ENCODE assay signal across 24 cellular contexts in the genomic region with DNA sequence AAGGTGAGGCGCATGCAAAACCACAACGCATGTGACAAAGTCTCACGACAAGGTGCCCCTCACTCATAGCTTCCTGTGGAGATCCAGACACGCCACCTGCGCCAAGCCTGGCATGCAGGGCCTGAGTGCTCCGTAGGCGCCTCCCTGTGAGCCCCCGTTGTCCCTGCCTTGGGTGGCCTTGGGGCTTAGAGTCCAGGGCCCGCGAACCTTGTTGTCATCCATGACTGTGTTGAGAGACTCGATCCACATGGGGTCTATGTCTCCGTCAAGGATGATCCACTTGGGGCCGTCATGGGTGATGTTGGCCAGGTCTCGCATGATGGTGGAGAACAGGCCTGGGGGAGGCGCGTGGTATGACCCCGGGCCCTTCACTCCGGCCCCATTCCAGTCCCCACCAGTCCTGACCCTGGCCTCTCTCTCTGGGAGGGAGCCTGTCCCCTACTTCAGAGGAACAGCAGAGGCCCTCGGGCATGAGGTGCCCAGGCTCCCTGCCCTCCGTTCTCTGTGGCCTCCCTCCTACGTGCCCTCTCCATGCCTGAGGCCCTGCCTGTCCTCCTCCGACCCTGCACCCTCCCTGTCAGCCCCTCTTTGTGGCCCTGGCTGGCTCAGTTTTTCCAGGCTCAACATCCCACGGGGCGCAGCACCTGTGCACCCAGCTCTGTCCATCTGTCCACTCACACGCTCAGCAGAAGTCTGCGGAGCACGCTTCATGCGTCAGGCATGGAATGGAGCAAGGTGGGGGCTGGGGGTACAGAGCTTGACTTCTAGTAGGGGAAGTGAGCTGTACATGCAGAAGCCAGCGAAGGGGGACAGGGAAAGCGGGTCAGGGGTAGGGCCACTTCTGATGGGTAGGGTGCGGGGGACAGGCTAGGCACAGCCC.
"Had no signal": no experiment of that assay in that cellular context is flagged by ENCODE, and none has a peak within 500 bp of the region (broad histone marks: within the 10 kb centered on the region; RNA-seq: fewer than 3 reads in every experiment).

No MANE protein-coding gene starts in this region.

- DNase-seq: activated CD4-positive, alpha-beta memory T cell treated with anti-CD3 and anti-CD28 coated beads for 36 hours; activated CD4-positive, alpha-beta T cell treated with anti-CD3 and anti-CD28 coated beads, Interleukin-2, amount 10 ng/mL, durations not matched to agents 7 days and 5 days; activated CD4-positive, CD25-positive, alpha-beta regulatory T cell; activated CD8-positive, alpha-beta memory T cell treated with anti-CD3 and anti-CD28 coated beads for 24 hours; activated effector memory CD4-positive, alpha-beta T cell treated with anti-CD3 and anti-CD28 coated beads, Interleukin-2, amount 50 U/mL, for 16 hours; activated naive CD4-positive, alpha-beta T cell treated with Interleukin-2 at 50 U/mL for 16 hours; activated naive CD8-positive, alpha-beta T cell treated with anti-CD3 and anti-CD28 coated beads, Interleukin-2, amount 50 U/mL, for 24 hours; activated T-cell treated with anti-CD3 and anti-CD28 coated beads, Interleukin-2, amount 50 U/mL, for 4 hours; amniotic stem cell; brain microvascular endothelial cell; Karpas-422; NCI-H1105 treated with DMSO at 0.1 percent for 48 hours; NCI-H1436 treated with DMSO at 0.1 percent for 48 hours; NCI-H187; NCI-H2081; NCI-H510A treated with DMSO at 0.1 percent for 48 hours; NCI-H69; PC-3; SHP77 treated with DMSO at 0.1 percent for 48 hours; T-helper 9 cell had no signal

- H3K4me1 Mint-ChIP-seq: activated CD4-positive, alpha-beta T cell treated with anti-CD3 and anti-CD28 coated beads, Interleukin-2, amount 10 ng/mL, durations not matched to agents 7 days and 5 days; activated naive CD8-positive, alpha-beta T cell treated with anti-CD3 and anti-CD28 coated beads, Interleukin-2, amount 50 U/mL, for 24 hours had no signal

- H3K4me3 ChIP-seq: cardiac muscle cell had no signal

- H3K4me3 Mint-ChIP-seq: activated CD4-positive, alpha-beta memory T cell treated with anti-CD3 and anti-CD28 coated beads for 36 hours; activated CD4-positive, alpha-beta T cell treated with anti-CD3 and anti-CD28 coated beads, Interleukin-2, amount 10 ng/mL, durations not matched to agents 7 days and 5 days; activated naive CD8-positive, alpha-beta T cell treated with anti-CD3 and anti-CD28 coated beads, Interleukin-2, amount 50 U/mL, for 24 hours; activated T-cell treated with anti-CD3 and anti-CD28 coated beads, Interleukin-2, amount 50 U/mL, for 4 hours; T-helper 1 cell treated with Interleukin-12 subunit alpha and Interleukin-12 subunit beta and Interleukin-4 antibody, amounts not matched to agents 30 μg/mL and 1 μg/mL, for 36 hours had no signal

- H3K27ac Mint-ChIP-seq: activated CD4-positive, alpha-beta memory T cell treated with anti-CD3 and anti-CD28 coated beads for 36 hours; activated CD4-positive, alpha-beta T cell treated with anti-CD3 and anti-CD28 coated beads, Interleukin-2, amount 10 ng/mL, durations not matched to agents 7 days and 5 days; activated naive CD4-positive, alpha-beta T cell treated with anti-CD3 and anti-CD28 coated beads, Interleukin-2, amount 50 U/mL, for 72 hours; activated naive CD8-positive, alpha-beta T cell treated with anti-CD3 and anti-CD28 coated beads, Interleukin-2, amount 50 U/mL, for 24 hours; T-helper 1 cell treated with Interleukin-12 subunit alpha and Interleukin-12 subunit beta and Interleukin-4 antibody, amounts not matched to agents 30 μg/mL and 1 μg/mL, for 36 hours had no signal

- H3K27me3 Mint-ChIP-seq: activated CD4-positive, alpha-beta memory T cell treated with anti-CD3 and anti-CD28 coated beads for 36 hours; activated CD4-positive, alpha-beta T cell treated with anti-CD3 and anti-CD28 coated beads, Interleukin-2, amount 10 ng/mL, durations not matched to agents 7 days and 5 days; activated naive CD8-positive, alpha-beta T cell treated with anti-CD3 and anti-CD28 coated beads, Interleukin-2, amount 50 U/mL, for 24 hours had no signal

- H3K27me3 ChIP-seq: brain microvascular endothelial cell, cardiac muscle cell had no signal

- H3K36me3 ChIP-seq: brain microvascular endothelial cell, cardiac muscle cell had no signal

- H3K27ac ChIP-seq: brain microvascular endothelial cell, cardiac muscle cell had no signal

- FAIRE-seq: RCC 7860 had no signal

- ATAC-seq: activated naive CD4-positive, alpha-beta T cell treated with anti-CD3 and anti-CD28 coated beads, Interleukin-2, amount 50 U/mL, for 72 hours; activated naive CD8-positive, alpha-beta T cell treated with anti-CD3 and anti-CD28 coated beads, Interleukin-2, amount 50 U/mL, for 24 hours; activated T-cell treated with anti-CD3 and anti-CD28 coated beads, Interleukin-2, amount 50 U/mL, for 4 hours; PC-3 had no signal

- H3K9me3 Mint-ChIP-seq: activated CD4-positive, alpha-beta memory T cell treated with anti-CD3 and anti-CD28 coated beads for 36 hours; activated CD4-positive, alpha-beta T cell treated with anti-CD3 and anti-CD28 coated beads, Interleukin-2, amount 10 ng/mL, durations not matched to agents 7 days and 5 days; activated naive CD4-positive, alpha-beta T cell treated with anti-CD3 and anti-CD28 coated beads, Interleukin-2, amount 50 U/mL, for 72 hours; activated naive CD8-positive, alpha-beta T cell treated with anti-CD3 and anti-CD28 coated beads, Interleukin-2, amount 50 U/mL, for 24 hours; activated T-cell treated with anti-CD3 and anti-CD28 coated beads, Interleukin-2, amount 50 U/mL, for 4 hours; T-helper 1 cell treated with Interleukin-12 subunit alpha and Interleukin-12 subunit beta and Interleukin-4 antibody, amounts not matched to agents 30 μg/mL and 1 μg/mL, for 36 hours had no signal

- H3K36me3 Mint-ChIP-seq: activated CD4-positive, alpha-beta memory T cell treated with anti-CD3 and anti-CD28 coated beads for 36 hours; activated naive CD4-positive, alpha-beta T cell treated with anti-CD3 and anti-CD28 coated beads, Interleukin-2, amount 50 U/mL, for 72 hours had no signal
